In genomic region chr1:230401763-230402294, GRCh38 we compare ENCODE assay signal across 19 cellular contexts. TPM values are rescaled to one million over a fixed set of nuclear protein-coding genes. Genes with fewer than 3 reads are reported as not detected.
DNase-seq lines count a peak whose midpoint lies in the region; ATAC-seq and TF ChIP-seq lines count a peak whose summit lies in the region.
"Had no signal": no experiment of that assay in that cellular context is flagged by ENCODE, and none has a peak within 500 bp of the region (broad histone marks: within the 10 kb centered on the region; RNA-seq: fewer than 3 reads in every experiment).

No MANE protein-coding gene starts in this region.

- no peak overlapping the region for H3K4me3 Mint-ChIP-seq in WTC11
- H3K4me3 Mint-ChIP-seq in neural crest cell, result no peak overlapping the region
- H3K4me3 Mint-ChIP-seq: activated CD4-positive, alpha-beta T cell treated with anti-CD3 and anti-CD28 coated beads, Interleukin-2, amount 10 ng/mL, durations not matched to agents 7 days and 5 days; activated naive CD4-positive, alpha-beta T cell treated with anti-CD3 and anti-CD28 coated beads, Interleukin-2, amount 50 U/mL, for 24 hours; central memory CD8-positive, alpha-beta T cell; naive B cell had no signal

- TF ChIP-seq CTCF in WTC11 (IDR thresholded peaks at IDR 0.05) (no peak), neural crest cell (conservative IDR thresholded peaks at IDR 0.05) (no peak)

- H3K4me1 Mint-ChIP-seq in WTC11, result peaks cover 40% of the 10 kb centered on the region
- H3K4me1 Mint-ChIP-seq in neural crest cell, result peaks cover 21% of the 10 kb centered on the region
- H3K4me1 Mint-ChIP-seq: activated CD4-positive, alpha-beta T cell treated with anti-CD3 and anti-CD28 coated beads, Interleukin-2, amount 10 ng/mL, durations not matched to agents 7 days and 5 days; activated naive CD4-positive, alpha-beta T cell treated with anti-CD3 and anti-CD28 coated beads, Interleukin-2, amount 50 U/mL, for 24 hours; central memory CD8-positive, alpha-beta T cell; naive B cell had no signal

- POLR2A ChIA-PET in WTC11 (lab: Charles Lee), result interaction anchor here (0.6 kb wide), 1 partner anchor 37 kb away, joined by 3 read pairs; no protein-coding TSS in a partner anchor

- H3K9me3 Mint-ChIP-seq in WTC11, result peaks cover 4% of the 10 kb centered on the region; the same call in 1 of the 2 replicates
- H3K9me3 Mint-ChIP-seq in neural crest cell, result no peaks in the 10 kb centered on the region
- H3K9me3 Mint-ChIP-seq: activated CD4-positive, alpha-beta T cell treated with anti-CD3 and anti-CD28 coated beads, Interleukin-2, amount 10 ng/mL, durations not matched to agents 7 days and 5 days; activated naive CD4-positive, alpha-beta T cell treated with anti-CD3 and anti-CD28 coated beads, Interleukin-2, amount 50 U/mL, for 24 hours; central memory CD8-positive, alpha-beta T cell had no signal

- DNase-seq in EH (ENCODE audit: low read depth) (peak; percentile 72), WTC11 (ENCODE audit: low spot score) (no peak), fibroblast of peridontal ligament (ENCODE audit: extremely low read depth) (peak; percentile 4), neural crest cell (ENCODE audit: low read depth, low spot score) (no peak), COR-L47 (lab: John Stamatoyannopoulos, UW) (no peak)
- DNase-seq: activated CD4-positive, alpha-beta T cell treated with anti-CD3 and anti-CD28 coated beads, Interleukin-2, amount 10 ng/mL, durations not matched to agents 7 days and 5 days; activated T-cell treated with anti-CD3 and anti-CD28 coated beads for 4 hours; kidney; naive B cell; NCI-H1436 treated with DMSO at 0.1 percent for 48 hours; NCI-H510A treated with DMSO at 0.1 percent for 48 hours; psoas muscle; stimulated activated CD4-positive, alpha-beta T cell treated with anti-CD3 and anti-CD28 coated beads, Interleukin-1b, Interleukin-23, amount 100 ng/mL, for 48 hours had no signal

- CTCF ChIA-PET in WTC11 (lab: Charles Lee), result interaction anchor here (1.2 to 1.7 kb wide), 2 partner anchors 20 to 180 kb away, joined by 3 to 5 read pairs; no protein-coding TSS in a partner anchor

- H3K36me3 Mint-ChIP-seq in WTC11 (peaks cover 3% of the 10 kb centered on the region; the same call in 1 of the 2 replicates), neural crest cell (ENCODE audit: low read depth) (no peaks in the 10 kb centered on the region)
- H3K36me3 Mint-ChIP-seq: activated naive CD4-positive, alpha-beta T cell treated with anti-CD3 and anti-CD28 coated beads, Interleukin-2, amount 50 U/mL, for 24 hours; naive B cell had no signal

- ATAC-seq in WTC11 (no peak), GM18867 (IDR thresholded peaks at IDR 0.05; ENCODE audit: unreplicated experiment) (no peak), HG03439 (IDR thresholded peaks at IDR 0.05; ENCODE audit: unreplicated experiment) (no peak), HG03432 (IDR thresholded peaks at IDR 0.05; ENCODE audit: unreplicated experiment) (no peak)

- H3K27me3 Mint-ChIP-seq in WTC11 (ENCODE audit: low read depth), result no peaks in the 10 kb centered on the region
- H3K27me3 Mint-ChIP-seq in neural crest cell (ENCODE audit: low read depth), result no peaks in the 10 kb centered on the region
- H3K27me3 Mint-ChIP-seq: activated CD4-positive, alpha-beta T cell treated with anti-CD3 and anti-CD28 coated beads, Interleukin-2, amount 10 ng/mL, durations not matched to agents 7 days and 5 days had no signal

- H3K27ac Mint-ChIP-seq in WTC11 (0 out of 2 replicates have a peak overlapping the region, but pooled peaks have one; percentile 36), neural crest cell (ENCODE audit: unreplicated experiment) (peak overlapping the region; percentile 81)
- H3K27ac Mint-ChIP-seq: activated CD4-positive, alpha-beta T cell treated with anti-CD3 and anti-CD28 coated beads, Interleukin-2, amount 10 ng/mL, durations not matched to agents 7 days and 5 days; activated naive CD4-positive, alpha-beta T cell treated with anti-CD3 and anti-CD28 coated beads, Interleukin-2, amount 50 U/mL, for 24 hours; naive B cell had no signal

TF ChIP-seq in WTC11, 78 proteins besides CTCF, POLR2A, EP300 and RAD21:
- no peak for TF ChIP-seq FOXJ3 (CRISPR knock-in tag; IDR thresholded peaks at IDR 0.05; ENCODE audit: borderline replicate concordance)
- no peak for TF ChIP-seq CBFB (CRISPR knock-in tag; IDR thresholded peaks at IDR 0.05; ENCODE audit: low read depth)
- TF ChIP-seq MXD4 (CRISPR knock-in tag; IDR thresholded peaks at IDR 0.05; ENCODE audit: borderline replicate concordance), result no peak

RNA-seq across cellular contexts. Expression of gene PGBD5, which starts 24.3 kb away (rescaled TPM):
- total RNA-seq in WTC11 (2021), result 16.7 to 23.8 TPM (median 18.9 TPM) in 3 replicates
- 16.3 and 19.7 TPM in 2 replicates for total RNA-seq in neural crest cell
- total RNA-seq: activated CD4-positive, alpha-beta T cell treated with anti-CD3 and anti-CD28 coated beads, Interleukin-2, amount 10 ng/mL, durations not matched to agents 7 days and 5 days; OCI-LY7 had no signal

Comparison
In these comparisons a context has a peak if more than half of its experiments do, and no peak if none do; other contexts are left out.
1. DNase-seq: peak in EH (single experiment) and fibroblast of peridontal ligament (single experiment); none in WTC11 (single experiment), neural crest cell (single experiment) and COR-L47 (single experiment).